12 cellular contexts compared by ENCODE assay signal in genomic region chr17:81888988-81889595, GRCh38. TPM values are rescaled to one million over a fixed set of nuclear protein-coding genes. Genes with fewer than 3 reads are reported as not detected.
DNase-seq lines count a peak whose midpoint lies in the region; ATAC-seq and TF ChIP-seq lines count a peak whose summit lies in the region.
"Had no signal": no experiment of that assay in that cellular context is flagged by ENCODE, and none has a peak within 500 bp of the region (broad histone marks: within the 10 kb centered on the region; RNA-seq: fewer than 3 reads in every experiment).

No MANE protein-coding gene starts in this region.

- H3T11ph ChIP-seq in H9 (ENCODE audit: low read length), result no peak overlapping the region

- TF ChIP-seq CTCF in H9 (conservative IDR thresholded peaks at IDR 0.05) (no peak), glutamatergic neuron (IDR thresholded peaks at IDR 0.05; ENCODE audit: partially characterized antibody, unreplicated experiment) (no peak), esophagus squamous epithelium (IDR thresholded peaks at IDR 0.05) (no peak)

- TF ChIP-seq POLR2A in esophagus squamous epithelium (IDR thresholded peaks at IDR 0.05), result no peak

- WGBS in H9 (ENCODE audit: extremely low coverage, insufficient read length, low lambda C conversion rate), result no CpG with 5 or more reads among the region's 16 CpGs
- 85 to 89% methylated on average over 11 to 14 of the region's 16 CpGs for WGBS in esophagus squamous epithelium, 2 donors

- peaks cover 42% of the 10 kb centered on the region for H3K36me3 ChIP-seq in CD4-positive, CD25-positive, alpha-beta regulatory T cell (ENCODE audit: control insufficient read depth, insufficient read depth, low read length)
- peaks cover 36 to 68% (median 38%) of the 10 kb centered on the region in 3 donors for H3K36me3 ChIP-seq in esophagus squamous epithelium

- H2BK5ac ChIP-seq in H9 (ENCODE audit: insufficient read length, low read length), result no peak overlapping the region

- H3K9ac ChIP-seq in H9 (ENCODE audit: extremely low read depth, insufficient read length, low read length), result no peak overlapping the region

- H2BK120ac ChIP-seq in H9 (ENCODE audit: low read depth, low read length, poor library complexity, severe bottlenecking), result no peak overlapping the region

- H3K18ac ChIP-seq in H9 (ENCODE audit: insufficient read length, low read depth, low read length), result no peak overlapping the region

- H3K4me3 ChIP-seq in CD4-positive, CD25-positive, alpha-beta regulatory T cell (ENCODE audit: low read depth, low read length), result no peak overlapping the region
- no peak overlapping the region for H3K4me3 ChIP-seq in esophagus squamous epithelium
- H3K4me3 ChIP-seq: lung, testis had no signal

- DNase-seq in CD4-positive, CD25-positive, alpha-beta regulatory T cell, result no peak
- no peak for DNase-seq in H9
- no peak for DNase-seq in natural killer cell treated with Interleukin-12 subunit alpha and Interleukin-12 subunit beta and Interleukin-15 and Interleukin-18, amount 100 ng/mL, for 72 hours (ENCODE audit: low spot score)
- DNase-seq in hypothalamus (lab: John Stamatoyannopoulos, UW), result no peak
- no peak for DNase-seq in NCI-H1930 (lab: John Stamatoyannopoulos, UW)
- DNase-seq in glutamatergic neuron, result no peak
- DNase-seq in esophagus squamous epithelium (lab: John Stamatoyannopoulos, UW), result no peak
- DNase-seq: NCI-H187 treated with DMSO at 0.1 percent for 48 hours, retina, testis had no signal

- H3K79me2 ChIP-seq in H9 (ENCODE audit: insufficient read depth, low read length), result peaks cover 17% of the 10 kb centered on the region; the same call in 1 of the 2 replicates

- H4K8ac ChIP-seq in H9 (replicated peaks; ENCODE audit: insufficient read length, low read depth, low read length), result no peak overlapping the region

- no peaks in the 10 kb centered on the region for H3K27me3 Mint-ChIP-seq in CD4-positive, CD25-positive, alpha-beta regulatory T cell
- H3K27me3 Mint-ChIP-seq in H9 (ENCODE audit: low read depth) (0 out of 2 replicates have a peak, but pooled peaks cover 1% of the 10 kb centered on the region), glutamatergic neuron (ENCODE audit: unreplicated experiment) (peaks cover 7% of the 10 kb centered on the region)
- H3K27me3 Mint-ChIP-seq in activated T-helper 17 cell treated with anti-CD3 and anti-CD28 coated beads, Interleukin-2, amount 50 U/mL, for 72 hours, result no peaks in the 10 kb centered on the region
- no peaks in the 10 kb centered on the region for H3K27me3 Mint-ChIP-seq in natural killer cell treated with Interleukin-12 subunit alpha and Interleukin-12 subunit beta and Interleukin-15 and Interleukin-18, amount 100 ng/mL, for 72 hours

- no peaks in the 10 kb centered on the region for H3K9me3 ChIP-seq in CD4-positive, CD25-positive, alpha-beta regulatory T cell (ENCODE audit: control insufficient read depth in 2 of 2, low read length in 2 of 2)
- H3K9me3 ChIP-seq in H9 (ENCODE audit: control insufficient read depth, low read depth, low read length) (no peaks in the 10 kb centered on the region), esophagus squamous epithelium (no peaks in the 10 kb centered on the region)
- H3K9me3 ChIP-seq: testis had no signal

- H3K79me1 ChIP-seq in H9 (ENCODE audit: insufficient read depth, low read depth, low read length, poor library complexity, severe bottlenecking), result peaks cover 24% of the 10 kb centered on the region

- no peaks in the 10 kb centered on the region for H3K9me3 Mint-ChIP-seq in CD4-positive, CD25-positive, alpha-beta regulatory T cell
- H3K9me3 Mint-ChIP-seq in H9 (no peaks in the 10 kb centered on the region), glutamatergic neuron (ENCODE audit: unreplicated experiment) (peaks cover 2% of the 10 kb centered on the region)
- no peaks in the 10 kb centered on the region for H3K9me3 Mint-ChIP-seq in activated T-helper 17 cell treated with anti-CD3 and anti-CD28 coated beads, Interleukin-2, amount 50 U/mL, for 72 hours
- no peaks in the 10 kb centered on the region for H3K9me3 Mint-ChIP-seq in natural killer cell treated with Interleukin-12 subunit alpha and Interleukin-12 subunit beta and Interleukin-15 and Interleukin-18, amount 100 ng/mL, for 72 hours

- H3K4ac ChIP-seq in H9 (ENCODE audit: low read depth, low read length), result no peak overlapping the region

- H2AK5ac ChIP-seq in H9 (ENCODE audit: insufficient read length, low read length), result no peak overlapping the region

- H4K91ac ChIP-seq in H9 (ENCODE audit: insufficient read length, low read depth, low read length), result no peak overlapping the region

- H3K56ac ChIP-seq in H9 (ENCODE audit: insufficient read length, low read depth, low read length), result peak overlapping the region; percentile 9

- no peak overlapping the region for H3K23ac ChIP-seq in H9 (ENCODE audit: insufficient read length, low read depth, low read length)

- ATAC-seq in CD4-positive, CD25-positive, alpha-beta regulatory T cell (ENCODE audit: low read depth in 2 of 2), result no peak
- no peak for ATAC-seq in activated T-helper 17 cell treated with anti-CD3 and anti-CD28 coated beads, Interleukin-2, amount 50 U/mL, for 72 hours (replicated peaks)
- no peak for ATAC-seq in natural killer cell treated with Interleukin-12 subunit alpha and Interleukin-12 subunit beta and Interleukin-15 and Interleukin-18, amount 100 ng/mL, for 72 hours

- H4K20me1 ChIP-seq in H9 (ENCODE audit: control insufficient read depth, insufficient read depth, insufficient read length), result no peaks in the 10 kb centered on the region

- H3K27ac ChIP-seq in CD4-positive, CD25-positive, alpha-beta regulatory T cell (ENCODE audit: insufficient read depth, low read length, poor library complexity, severe bottlenecking), result no peak overlapping the region
- H3K27ac ChIP-seq in H9 (ENCODE audit: insufficient read length, low read depth, low read length) (no peak overlapping the region), esophagus squamous epithelium (peak overlapping the region in 1 of 4 donors; percentile 87)
- H3K27ac ChIP-seq: testis had no signal

- no peak overlapping the region for H2BK12ac ChIP-seq in H9 (ENCODE audit: insufficient read length, low read depth, low read length)

- peaks cover 22% of the 10 kb centered on the region for H3K4me1 ChIP-seq in CD4-positive, CD25-positive, alpha-beta regulatory T cell (ENCODE audit: control insufficient read depth, insufficient read depth, low read length, poor library complexity, severe bottlenecking)
- H3K4me1 ChIP-seq in H9 (ENCODE audit: insufficient read depth, low read length) (no peaks in the 10 kb centered on the region), esophagus squamous epithelium (peaks cover 26 to 66% (median 31%) of the 10 kb centered on the region in 3 donors)

- no peak overlapping the region for H2AFZ ChIP-seq in H9 (ENCODE audit: low read length)

- peaks cover 7% of the 10 kb centered on the region for H3K23me2 ChIP-seq in H9 (ENCODE audit: insufficient read length, low read depth, low read length, poor library complexity, severe bottlenecking)

- H2BK20ac ChIP-seq in H9 (ENCODE audit: low read depth, low read length, poor library complexity, severe bottlenecking), result no peak overlapping the region

- H3K36me3 Mint-ChIP-seq in CD4-positive, CD25-positive, alpha-beta regulatory T cell, result peaks cover 17% of the 10 kb centered on the region
- H3K36me3 Mint-ChIP-seq in H9 (ENCODE audit: insufficient read depth in 1 of 3, low read depth in 3 of 3), result peaks cover 47 to 71% (median 60%) of the 10 kb centered on the region in 3 experiments
- peaks cover 87% of the 10 kb centered on the region for H3K36me3 Mint-ChIP-seq in activated T-helper 17 cell treated with anti-CD3 and anti-CD28 coated beads, Interleukin-2, amount 50 U/mL, for 72 hours (ENCODE audit: low read depth)
- H3K36me3 Mint-ChIP-seq in natural killer cell treated with Interleukin-12 subunit alpha and Interleukin-12 subunit beta and Interleukin-15 and Interleukin-18, amount 100 ng/mL, for 72 hours, result peaks cover 28% of the 10 kb centered on the region
- H3K36me3 Mint-ChIP-seq in glutamatergic neuron (ENCODE audit: unreplicated experiment), result no peaks in the 10 kb centered on the region

- H3K14ac ChIP-seq in H9 (ENCODE audit: insufficient read depth, low read length), result no peak overlapping the region

- intact Hi-C loops in esophagus squamous epithelium (cut with DNase I), result no loop called here

- no peaks in the 10 kb centered on the region for H3K27me3 ChIP-seq in CD4-positive, CD25-positive, alpha-beta regulatory T cell (ENCODE audit: control insufficient read depth, insufficient read depth, low read length)
- no peaks in the 10 kb centered on the region for H3K27me3 ChIP-seq in H9 (ENCODE audit: insufficient read depth, low read length)
- no peaks in the 10 kb centered on the region for H3K27me3 ChIP-seq in esophagus squamous epithelium
- H3K27me3 ChIP-seq: testis had no signal

- no peak overlapping the region for H4K5ac ChIP-seq in H9 (ENCODE audit: insufficient read length, low read depth, low read length)

- peaks cover 0 to 34% (median 4%) of the 10 kb centered on the region in 4 donors for H3K4me1 Mint-ChIP-seq in CD4-positive, CD25-positive, alpha-beta regulatory T cell
- H3K4me1 Mint-ChIP-seq in H9, result peaks cover 3 to 16% of the 10 kb centered on the region in 2 experiments; a peak in 3 of 4 replicates
- H3K4me1 Mint-ChIP-seq in activated T-helper 17 cell treated with anti-CD3 and anti-CD28 coated beads, Interleukin-2, amount 50 U/mL, for 72 hours, result peaks cover 12% of the 10 kb centered on the region
- H3K4me1 Mint-ChIP-seq in natural killer cell treated with Interleukin-12 subunit alpha and Interleukin-12 subunit beta and Interleukin-15 and Interleukin-18, amount 100 ng/mL, for 72 hours (ENCODE audit: low read depth in 2 of 2), result peaks cover 16 to 39% of the 10 kb centered on the region in 2 donors
- no peaks in the 10 kb centered on the region for H3K4me1 Mint-ChIP-seq in glutamatergic neuron (ENCODE audit: low read depth, unreplicated experiment)

- no peak overlapping the region for H2BK15ac ChIP-seq in H9 (ENCODE audit: low read depth, low read length)

- no peak overlapping the region for H3K27ac Mint-ChIP-seq in CD4-positive, CD25-positive, alpha-beta regulatory T cell
- H3K27ac Mint-ChIP-seq in H9 (peak overlapping the region in 2 of 3 experiments; percentile 45 to 90; a peak in 3 of 7 replicates), glutamatergic neuron (ENCODE audit: unreplicated experiment) (no peak overlapping the region)
- H3K27ac Mint-ChIP-seq in activated T-helper 17 cell treated with anti-CD3 and anti-CD28 coated beads, Interleukin-2, amount 50 U/mL, for 72 hours, result peak overlapping the region; percentile 76
- H3K27ac Mint-ChIP-seq in natural killer cell treated with Interleukin-12 subunit alpha and Interleukin-12 subunit beta and Interleukin-15 and Interleukin-18, amount 100 ng/mL, for 72 hours, result peak overlapping the region; percentile 36 to 70

- H3K4me2 ChIP-seq in H9 (ENCODE audit: insufficient read depth, insufficient read length, low read length), result no peak overlapping the region

- peak overlapping the region; percentile 58 to 96 (median 70) for H3K4me3 Mint-ChIP-seq in CD4-positive, CD25-positive, alpha-beta regulatory T cell
- H3K4me3 Mint-ChIP-seq in H9 (peak overlapping the region; percentile 89 to 92), glutamatergic neuron (ENCODE audit: unreplicated experiment) (no peak overlapping the region)
- H3K4me3 Mint-ChIP-seq in activated T-helper 17 cell treated with anti-CD3 and anti-CD28 coated beads, Interleukin-2, amount 50 U/mL, for 72 hours, result peak overlapping the region; percentile 79
- peak overlapping the region; percentile 93 for H3K4me3 Mint-ChIP-seq in natural killer cell treated with Interleukin-12 subunit alpha and Interleukin-12 subunit beta and Interleukin-15 and Interleukin-18, amount 100 ng/mL, for 72 hours

RNA-seq across cellular contexts. Expression of gene ALYREF, which starts 2.3 kb away (rescaled TPM):
- total RNA-seq in CD4-positive, CD25-positive, alpha-beta regulatory T cell, result 90.9 TPM
- polyA plus RNA-seq in CD4-positive, CD25-positive, alpha-beta regulatory T cell, result 10 to 100 TPM; 24.8 to 57.6 (median 39.6) TPM
- 212 and 219 TPM in 2 replicates for total RNA-seq in H9 (2021)
- total RNA-seq in activated T-helper 17 cell treated with anti-CD3 and anti-CD28 coated beads, Interleukin-2, amount 50 U/mL, for 72 hours, result 100 to 1,000 TPM; 103 to 251 TPM
- 100 to 1,000 TPM; 159 to 302 TPM for total RNA-seq in natural killer cell treated with Interleukin-12 subunit alpha and Interleukin-12 subunit beta and Interleukin-15 and Interleukin-18, amount 100 ng/mL, for 72 hours
- 80.6 TPM for total RNA-seq in glutamatergic neuron (ENCODE audit: unreplicated experiment)
- 100 to 1,000 TPM in 2 of 4 donors, 10 to 100 TPM in 2; 75.3 to 133 (median 95.0) TPM for total RNA-seq in esophagus squamous epithelium

RNA-seq across cellular contexts. Expression of gene ANAPC11, which starts 2.4 kb away (rescaled TPM):
- total RNA-seq in CD4-positive, CD25-positive, alpha-beta regulatory T cell, result 44.4 TPM
- 100 to 1,000 TPM; 262 to 331 (median 290) TPM for polyA plus RNA-seq in CD4-positive, CD25-positive, alpha-beta regulatory T cell
- total RNA-seq in H9 (2021), result 197 and 208 TPM in 2 replicates
- 100 to 1,000 TPM; 103 to 123 TPM for total RNA-seq in activated T-helper 17 cell treated with anti-CD3 and anti-CD28 coated beads, Interleukin-2, amount 50 U/mL, for 72 hours
- 100 to 1,000 TPM in 1 of 2 donors, 10 to 100 TPM in 1; 81.3 to 112 TPM for total RNA-seq in natural killer cell treated with Interleukin-12 subunit alpha and Interleukin-12 subunit beta and Interleukin-15 and Interleukin-18, amount 100 ng/mL, for 72 hours
- 118 TPM for total RNA-seq in glutamatergic neuron (ENCODE audit: unreplicated experiment)
- total RNA-seq in esophagus squamous epithelium, result 100 to 1,000 TPM in 3 of 4 donors, 10 to 100 TPM in 1; 92.9 to 133 (median 104) TPM

RNA-seq across cellular contexts. Expression of gene NPB, which starts 12.9 kb away (rescaled TPM):
- total RNA-seq in CD4-positive, CD25-positive, alpha-beta regulatory T cell, result not detected
- under 1 TPM in 1 of 4 donors, not detected in 3; 0.10 TPM for polyA plus RNA-seq in CD4-positive, CD25-positive, alpha-beta regulatory T cell
- total RNA-seq in H9 (2021) (2.1 and 2.4 TPM in 2 replicates), glutamatergic neuron (ENCODE audit: unreplicated experiment) (0.96 TPM), esophagus squamous epithelium (1 to 10 TPM in 3 of 4 donors, under 1 TPM in 1; 0.53 to 7.4 (median 1.5) TPM)
- under 1 TPM; 0.17 to 0.53 TPM for total RNA-seq in activated T-helper 17 cell treated with anti-CD3 and anti-CD28 coated beads, Interleukin-2, amount 50 U/mL, for 72 hours
- total RNA-seq in natural killer cell treated with Interleukin-12 subunit alpha and Interleukin-12 subunit beta and Interleukin-15 and Interleukin-18, amount 100 ng/mL, for 72 hours, result under 1 TPM; 0.17 to 0.50 TPM

RNA-seq across cellular contexts. Expression of gene ARHGDIA, which starts 18.0 kb away (rescaled TPM):
- 578 TPM for total RNA-seq in CD4-positive, CD25-positive, alpha-beta regulatory T cell
- polyA plus RNA-seq in CD4-positive, CD25-positive, alpha-beta regulatory T cell, result 100 to 1,000 TPM in 2 of 4 donors, 10 to 100 TPM in 2; 91.4 to 141 (median 99.4) TPM
- total RNA-seq in H9 (2021) (247 and 255 TPM in 2 replicates), glutamatergic neuron (ENCODE audit: unreplicated experiment) (432 TPM), esophagus squamous epithelium (100 to 1,000 TPM; 166 to 239 (median 176) TPM)
- total RNA-seq in activated T-helper 17 cell treated with anti-CD3 and anti-CD28 coated beads, Interleukin-2, amount 50 U/mL, for 72 hours, result 100 to 1,000 TPM; 384 to 814 TPM
- 100 to 1,000 TPM; 874 to 929 TPM for total RNA-seq in natural killer cell treated with Interleukin-12 subunit alpha and Interleukin-12 subunit beta and Interleukin-15 and Interleukin-18, amount 100 ng/mL, for 72 hours

RNA-seq across cellular contexts. Expression of gene PCYT2, which starts 22.1 kb away (rescaled TPM):
- total RNA-seq in CD4-positive, CD25-positive, alpha-beta regulatory T cell, result 28.6 TPM
- 10 to 100 TPM; 25.6 to 30.9 (median 26.8) TPM for polyA plus RNA-seq in CD4-positive, CD25-positive, alpha-beta regulatory T cell
- total RNA-seq in H9 (2021), result 24.5 and 24.9 TPM in 2 replicates
- total RNA-seq in activated T-helper 17 cell treated with anti-CD3 and anti-CD28 coated beads, Interleukin-2, amount 50 U/mL, for 72 hours, result 10 to 100 TPM; 10.1 to 26.8 TPM
- total RNA-seq in natural killer cell treated with Interleukin-12 subunit alpha and Interleukin-12 subunit beta and Interleukin-15 and Interleukin-18, amount 100 ng/mL, for 72 hours, result 10 to 100 TPM; 30.4 to 36.5 TPM
- 63.0 TPM for total RNA-seq in glutamatergic neuron (ENCODE audit: unreplicated experiment)
- total RNA-seq in esophagus squamous epithelium, result 10 to 100 TPM; 18.6 to 38.5 (median 34.6) TPM

Comparison
In these comparisons a context has a peak if more than half of its experiments do, and no peak if none do; other contexts are left out.
1. H3K27ac Mint-ChIP-seq: peak in H9 (2 of 3), activated T-helper 17 cell treated with anti-CD3 and anti-CD28 coated beads, Interleukin-2, amount 50 U/mL, for 72 hours (single experiment) and natural killer cell treated with Interleukin-12 subunit alpha and Interleukin-12 subunit beta and Interleukin-15 and Interleukin-18, amount 100 ng/mL, for 72 hours (2 of 2); none in CD4-positive, CD25-positive, alpha-beta regulatory T cell (0 of 3) and glutamatergic neuron (single experiment).